9 cellular contexts compared by ENCODE assay signal in genomic region chr2:119823734-119824334, GRCh38.
DNase-seq lines count a peak whose midpoint lies in the region; ATAC-seq and TF ChIP-seq lines count a peak whose summit lies in the region.
"Had no signal": no experiment of that assay in that cellular context is flagged by ENCODE, and none has a peak within 500 bp of the region (broad histone marks: within the 10 kb centered on the region; RNA-seq: fewer than 3 reads in every experiment).

No MANE protein-coding gene starts in this region.

- no peaks in the 10 kb centered on the region for H3K36me3 ChIP-seq in heart right ventricle

- peak; percentile 68 for TF ChIP-seq CTCF in NB4 (IDR thresholded peaks at IDR 0.05; ENCODE audit: low read depth, low read length)
- TF ChIP-seq CTCF in heart right ventricle (IDR thresholded peaks at IDR 0.05), result peak; percentile 32 to 76 (median 66)

- H3K9me3 Mint-ChIP-seq in activated T-cell treated with anti-CD3 and anti-CD28 coated beads, Interleukin-2, amount 50 U/mL, for 72 hours, result no peaks in the 10 kb centered on the region

- H3K4me1 Mint-ChIP-seq in activated T-cell treated with anti-CD3 and anti-CD28 coated beads, Interleukin-2, amount 50 U/mL, for 72 hours (ENCODE audit: low read depth), result peaks cover 50% of the 10 kb centered on the region

- 42 to 43% methylated on average over 7 of the region's 7 CpGs for WGBS in heart right ventricle, 2 donors

- no peak overlapping the region for H3K27ac ChIP-seq in heart right ventricle
- H3K27ac ChIP-seq: epithelial cell of prostate had no signal

- peak in 1 of 2 donors; percentile 39 for ATAC-seq in activated T-cell treated with anti-CD3 and anti-CD28 coated beads, Interleukin-2, amount 50 U/mL, for 72 hours (replicated peaks in 1 of 2)
- ATAC-seq in heart right ventricle, result peak; percentile 44 to 66 (median 63)
- ATAC-seq in HG03159 (IDR thresholded peaks at IDR 0.05; ENCODE audit: unreplicated experiment), result no peak
- ATAC-seq in esophagus mucosa, result no peak

- peak overlapping the region in 1 of 2 donors; percentile 16 for H3K4me3 Mint-ChIP-seq in activated T-cell treated with anti-CD3 and anti-CD28 coated beads, Interleukin-2, amount 50 U/mL, for 72 hours

- DNase-seq in stimulated activated naive CD4-positive, alpha-beta T cell (lab: John Stamatoyannopoulos, UW), result peak in 5 of 6 experiments; percentile 8 to 31 (median 26)
- DNase-seq in stimulated activated naive CD4-positive, alpha-beta T cell treated with Interleukin-2 at 50 U/mL for 16 hours (lab: John Stamatoyannopoulos, UW), result no peak
- DNase-seq in NB4 (ENCODE audit: low read depth) (peak; percentile 73), heart right ventricle (no peak)
- DNase-seq in activated T-cell treated with anti-CD3 and anti-CD28 coated beads, Interleukin-2, amount 50 U/mL, for 72 hours, result peak; percentile 22 to 23
- peak; percentile 23 to 27 for DNase-seq in stimulated activated CD4-positive, alpha-beta T cell treated with anti-CD3 and anti-CD28 coated beads, Interleukin-2, amount 100 ng/mL, for 24 hours

- H3K27me3 Mint-ChIP-seq in activated T-cell treated with anti-CD3 and anti-CD28 coated beads, Interleukin-2, amount 50 U/mL, for 72 hours (ENCODE audit: low read depth), result no peaks in the 10 kb centered on the region

- peaks cover 0 to 6% of the 10 kb centered on the region in 2 donors for H3K36me3 Mint-ChIP-seq in activated T-cell treated with anti-CD3 and anti-CD28 coated beads, Interleukin-2, amount 50 U/mL, for 72 hours (ENCODE audit: insufficient read depth in 2 of 2)

- H3K4me3 ChIP-seq in NB4 (ENCODE audit: low read depth, low read length), result no peak overlapping the region
- H3K4me3 ChIP-seq in heart right ventricle, result no peak overlapping the region

- peak overlapping the region; percentile 52 for H3K27ac Mint-ChIP-seq in activated T-cell treated with anti-CD3 and anti-CD28 coated beads, Interleukin-2, amount 50 U/mL, for 72 hours

- H3K27me3 ChIP-seq in heart right ventricle, result no peaks in the 10 kb centered on the region

- H3K9me3 ChIP-seq in heart right ventricle, result no peaks in the 10 kb centered on the region

- peaks cover 0 to 38% (median 11%) of the 10 kb centered on the region in 9 donors for H3K4me1 ChIP-seq in heart right ventricle

- TF ChIP-seq POLR2A in NB4 (IDR thresholded peaks at IDR 0.05; ENCODE audit: extremely low read depth, insufficient read length), result no peak

- intact Hi-C loops in heart right ventricle (cut with DNase I), result loop anchor here in 9 of 10 donors (1.0 to 5.0 kb wide), 7 partner anchors 65 to 122 kb away; partner anchors contain the start of gene PTPN4 (in 2 of the 9)

Comparison
In these comparisons a context has a peak if more than half of its experiments do, and no peak if none do; other contexts are left out.
1. DNase-seq: peak in stimulated activated naive CD4-positive, alpha-beta T cell (5 of 6), NB4 (single experiment), activated T-cell treated with anti-CD3 and anti-CD28 coated beads, Interleukin-2, amount 50 U/mL, for 72 hours (2 of 2) and stimulated activated CD4-positive, alpha-beta T cell treated with anti-CD3 and anti-CD28 coated beads, Interleukin-2, amount 100 ng/mL, for 24 hours (2 of 2); none in stimulated activated naive CD4-positive, alpha-beta T cell treated with Interleukin-2 at 50 U/mL for 16 hours (single experiment) and heart right ventricle (0 of 2).
2. ATAC-seq: peak in heart right ventricle (8 of 8); none in HG03159 (single experiment) and esophagus mucosa (single experiment).